ENCODE assay signal across 8 cellular contexts in the genomic region with DNA sequence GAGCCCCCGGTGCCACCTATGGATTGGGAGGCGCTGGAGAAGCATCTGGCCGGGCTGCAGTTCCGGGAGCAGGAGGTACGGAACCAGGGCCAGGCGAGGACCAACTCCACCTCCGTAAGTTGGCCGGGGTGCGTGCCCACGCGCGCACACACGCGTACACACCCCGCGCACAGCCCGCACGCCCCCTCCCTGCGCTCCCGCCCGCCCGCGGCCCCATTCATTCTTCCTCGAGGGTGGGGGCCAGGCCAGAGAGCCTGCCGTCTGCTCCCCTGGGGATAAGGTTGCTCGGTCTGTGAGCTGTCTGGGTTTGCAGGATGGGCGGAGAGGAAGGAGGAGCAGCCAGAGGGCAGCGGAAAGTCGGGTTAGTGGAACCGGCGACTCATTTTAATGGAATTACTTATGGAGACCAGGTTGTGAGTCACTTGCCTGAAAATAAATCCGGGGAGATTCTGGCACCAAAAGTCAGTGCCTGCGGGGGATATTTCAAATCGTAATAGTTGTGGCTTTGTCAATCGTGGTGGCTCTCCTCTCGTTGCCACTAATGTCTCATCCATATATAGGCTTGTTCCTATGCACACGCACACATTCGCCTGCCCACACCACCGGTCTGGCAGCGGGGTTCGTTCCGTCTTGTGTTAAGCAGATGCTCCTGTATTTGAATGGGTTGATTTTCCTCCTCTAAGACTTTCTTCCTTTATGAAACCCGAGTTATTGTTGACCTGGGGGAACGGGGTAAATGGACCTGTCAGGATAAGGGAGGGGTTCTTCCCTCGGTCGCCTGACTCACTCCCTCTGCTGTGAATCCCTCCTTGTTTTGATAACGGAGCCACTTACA.
DNase-seq lines count a peak whose midpoint lies in the region; ATAC-seq, FAIRE-seq and TF ChIP-seq lines count a peak whose summit lies in the region.

No MANE protein-coding gene starts in this region.

- peak overlapping the region; percentile 66 for H2AFZ ChIP-seq in trophoblast cell (ENCODE audit: insufficient read depth, low read length, poor library complexity)

- peak overlapping the region; percentile 98 for H2BK120ac ChIP-seq in trophoblast cell (ENCODE audit: insufficient read depth, low read length, poor library complexity)

- peak overlapping the region; percentile 87 for H4K12ac ChIP-seq in trophoblast cell (ENCODE audit: low read depth, low read length)

- peak overlapping the region; percentile 98 for H4K91ac ChIP-seq in trophoblast cell (ENCODE audit: low read depth, low read length)

- H2AK5ac ChIP-seq in trophoblast cell (ENCODE audit: low read length) = peak overlapping the region; percentile 21

- DNase-seq in GM04504 (ENCODE audit: low read depth) (peak; percentile 98), NCI-H460 (ENCODE audit: extremely low read depth, low read depth) (peak; percentile 81), astrocyte of the cerebellum (ENCODE audit: low read depth) (peak; percentile 96), right atrium auricular region (ENCODE audit: low spot score) (peak; percentile 93), trophoblast cell (peak; percentile 92 to 94)

- H2BK12ac ChIP-seq in trophoblast cell (ENCODE audit: low read length) = peak overlapping the region; percentile 45

- H3K4me2 ChIP-seq in trophoblast cell (ENCODE audit: low read length) = peak overlapping the region; percentile 93

- peak overlapping the region; percentile 91 for H3K4ac ChIP-seq in trophoblast cell (ENCODE audit: low read depth, low read length)

- H3K9ac ChIP-seq in trophoblast cell (ENCODE audit: low read length) = peak overlapping the region; percentile 79

- peaks cover 24% of the 10 kb centered on the region for H3K79me1 ChIP-seq in trophoblast cell (ENCODE audit: low read length)

- in situ Hi-C loops in astrocyte of the cerebellum (cut with HindIII; ENCODE audit: low sequenced_read_pairs) = no loop called here

- H3K36me3 ChIP-seq in right atrium auricular region = no peaks in the 10 kb centered on the region
- peaks cover 4 to 6% of the 10 kb centered on the region in 2 experiments for H3K36me3 ChIP-seq in trophoblast cell (ENCODE audit: control insufficient read depth in 1 of 2, insufficient read depth in 2 of 2, low read length in 2 of 2)

- peak; percentile 62 for FAIRE-seq in A204.1 (lab: Jason Lieb, UNC)

- H3K9me3 ChIP-seq in right atrium auricular region (no peaks in the 10 kb centered on the region), trophoblast cell (ENCODE audit: insufficient read depth, low read depth, low read length) (no peaks in the 10 kb centered on the region)

- TF ChIP-seq CTCF in astrocyte of the cerebellum (IDR thresholded peaks at IDR 0.05; ENCODE audit: low read depth, low read length, missing control alignments) = no peak
- TF ChIP-seq CTCF in right atrium auricular region (IDR thresholded peaks at IDR 0.05) = no peak

- H4K8ac ChIP-seq in trophoblast cell (ENCODE audit: low read depth, low read length) = peak overlapping the region; percentile 70

- H3K14ac ChIP-seq in trophoblast cell (ENCODE audit: low read length) = peak overlapping the region; percentile 95

- H2BK5ac ChIP-seq in trophoblast cell (ENCODE audit: low read depth, low read length, poor library complexity) = peak overlapping the region; percentile 91

- H3K23ac ChIP-seq in trophoblast cell (ENCODE audit: low read length) = no peak overlapping the region

- peak overlapping the region; percentile 71 for H3K4me3 ChIP-seq in astrocyte of the cerebellum (ENCODE audit: low read depth, low read length)
- peak overlapping the region; percentile 79 to 80 for H3K4me3 ChIP-seq in right atrium auricular region
- H3K4me3 ChIP-seq in trophoblast cell (ENCODE audit: low read depth, low read length) = peak overlapping the region; percentile 94

- ATAC-seq in GM19328 (IDR thresholded peaks at IDR 0.05; ENCODE audit: unreplicated experiment) (no peak), GM21381 (IDR thresholded peaks at IDR 0.05; ENCODE audit: unreplicated experiment) (no peak)

- H3K27ac ChIP-seq in right atrium auricular region = peak overlapping the region; percentile 97 to 98
- H3K27ac ChIP-seq in trophoblast cell (ENCODE audit: low read depth, low read length) = peak overlapping the region; percentile 98

- H3K4me1 ChIP-seq in right atrium auricular region (peaks cover 0 to 61% of the 10 kb centered on the region in 2 donors), trophoblast cell (ENCODE audit: control insufficient read depth in 1 of 2, insufficient read depth in 2 of 2, low read length in 2 of 2) (peaks cover 6 to 17% of the 10 kb centered on the region in 2 experiments)

- H3K27me3 ChIP-seq in right atrium auricular region (no peaks in the 10 kb centered on the region), trophoblast cell (ENCODE audit: insufficient read depth, low read length) (no peaks in the 10 kb centered on the region)

- peak overlapping the region; percentile 98 for H3K18ac ChIP-seq in trophoblast cell (ENCODE audit: low read length)

- no CpG with 5 or more reads among the region's 47 CpGs for WGBS in trophoblast cell (ENCODE audit: extremely low coverage, insufficient coverage, insufficient read length)

- peaks cover 20% of the 10 kb centered on the region for H3K79me2 ChIP-seq in trophoblast cell (ENCODE audit: control insufficient read depth, insufficient read depth, low read length, poor library complexity)
